In genomic region chr6:43101497-43101896, GRCh38 we compare ENCODE assay signal across 14 cellular contexts.
"Had no signal": no experiment of that assay in that cellular context is flagged by ENCODE, and none has a peak within 500 bp of the region (broad histone marks: within the 10 kb centered on the region; RNA-seq: fewer than 3 reads in every experiment).

No MANE protein-coding gene starts in this region.

- H3K4me1 Mint-ChIP-seq: naive B cell had no signal

- H3K9me3 Mint-ChIP-seq: dendritic cell treated with granulocyte-macrophage colony-stimulating factor and Interleukin-4, amounts not matched to agents 40 ng/mL and 50 ng/mL, for 4 days; effector memory CD8-positive, alpha-beta T cell; naive B cell; stimulated activated naive B cell treated with anti-CD40 and anti-IgM and Interleukin-4, amounts not matched to agents 10 μg/mL and 1 μg/mL and 100 μg/mL, for 72 hours; stimulated activated naive CD8-positive, alpha-beta T cell treated with anti-CD3 and anti-CD28 coated beads, Interleukin-15, amount 100 ng/mL, for 72 hours had no signal

- H3K36me3 Mint-ChIP-seq: naive B cell; stimulated activated naive B cell treated with anti-CD40 and anti-IgM and Interleukin-4, amounts not matched to agents 10 μg/mL and 1 μg/mL and 100 μg/mL, for 72 hours had no signal

- ATAC-seq: effector memory CD8-positive, alpha-beta T cell; left colon; stimulated activated naive B cell treated with anti-CD40 and anti-IgM and Interleukin-4, amounts not matched to agents 10 μg/mL and 1 μg/mL and 100 μg/mL, for 72 hours; stimulated activated naive CD8-positive, alpha-beta T cell treated with anti-CD3 and anti-CD28 coated beads, Interleukin-15, amount 100 ng/mL, for 72 hours; upper lobe of right lung had no signal

- H3K27me3 Mint-ChIP-seq: dendritic cell treated with granulocyte-macrophage colony-stimulating factor and Interleukin-4, amounts not matched to agents 40 ng/mL and 50 ng/mL, for 4 days; effector memory CD8-positive, alpha-beta T cell; naive B cell; stimulated activated naive B cell treated with anti-CD40 and anti-IgM and Interleukin-4, amounts not matched to agents 10 μg/mL and 1 μg/mL and 100 μg/mL, for 72 hours; stimulated activated naive CD8-positive, alpha-beta T cell treated with anti-CD3 and anti-CD28 coated beads, Interleukin-15, amount 100 ng/mL, for 72 hours had no signal

- H3K4me3 Mint-ChIP-seq: dendritic cell treated with granulocyte-macrophage colony-stimulating factor and Interleukin-4, amounts not matched to agents 40 ng/mL and 50 ng/mL, for 4 days; effector memory CD8-positive, alpha-beta T cell; naive B cell; nephron progenitor cell; stimulated activated naive B cell treated with anti-CD40 and anti-IgM and Interleukin-4, amounts not matched to agents 10 μg/mL and 1 μg/mL and 100 μg/mL, for 72 hours; stimulated activated naive CD8-positive, alpha-beta T cell treated with anti-CD3 and anti-CD28 coated beads, Interleukin-15, amount 100 ng/mL, for 72 hours had no signal

- DNase-seq: effector memory CD8-positive, alpha-beta T cell; foreskin fibroblast; left colon; mesendoderm; naive B cell; nephron progenitor cell; sigmoid colon; stimulated activated CD4-positive, alpha-beta T cell treated with anti-CD3 and anti-CD28 coated beads, Interleukin-2, amount 100 ng/mL, for 24 hours; stimulated activated CD4-positive, alpha-beta T cell treated with anti-CD3 and anti-CD28 coated beads, Interleukin-4, amount 100 ng/mL, for 4 hours; stimulated activated naive B cell treated with anti-CD40 and anti-IgM and Interleukin-4, amounts not matched to agents 10 μg/mL and 1 μg/mL and 100 μg/mL, for 72 hours; stimulated activated naive CD8-positive, alpha-beta T cell treated with anti-CD3 and anti-CD28 coated beads, Interleukin-15, amount 100 ng/mL, for 72 hours; testis; upper lobe of right lung had no signal

- H3K27ac Mint-ChIP-seq: dendritic cell treated with granulocyte-macrophage colony-stimulating factor and Interleukin-4, amounts not matched to agents 40 ng/mL and 50 ng/mL, for 4 days; effector memory CD8-positive, alpha-beta T cell; naive B cell; nephron progenitor cell; stimulated activated naive B cell treated with anti-CD40 and anti-IgM and Interleukin-4, amounts not matched to agents 10 μg/mL and 1 μg/mL and 100 μg/mL, for 72 hours; stimulated activated naive CD8-positive, alpha-beta T cell treated with anti-CD3 and anti-CD28 coated beads, Interleukin-15, amount 100 ng/mL, for 72 hours had no signal
